In the genomic region with DNA sequence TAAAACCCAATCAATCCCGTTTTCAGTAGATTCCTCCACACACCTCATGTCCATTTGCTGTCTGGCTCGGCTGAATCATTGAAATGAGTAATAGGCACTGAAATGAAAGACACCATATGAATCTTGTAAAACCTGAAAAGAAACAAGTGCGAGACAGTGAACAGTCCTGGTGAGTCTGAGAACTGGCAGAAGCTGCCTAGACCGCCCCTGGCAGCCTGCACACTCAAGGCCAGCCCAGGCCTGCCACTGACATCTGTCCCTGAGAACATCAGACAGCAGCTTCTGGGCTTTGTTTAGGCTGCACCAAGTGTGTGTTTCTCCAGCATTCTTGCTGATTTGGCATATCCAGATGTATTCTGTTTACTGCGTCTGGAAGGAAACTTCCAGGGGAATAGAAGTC, we compare ENCODE assay signal across 8 cellular contexts. TPM values are rescaled to one million over a fixed set of nuclear protein-coding genes. Genes with fewer than 3 reads are reported as not detected.
A peak's percentile ranks its signal among the peaks of the same experiment; 100 is the strongest.
DNase-seq lines count a peak whose midpoint lies in the region; ATAC-seq, FAIRE-seq and TF ChIP-seq lines count a peak whose summit lies in the region.
"Had no signal": no experiment of that assay in that cellular context is flagged by ENCODE, and none has a peak within 500 bp of the region (broad histone marks: within the 10 kb centered on the region; RNA-seq: fewer than 3 reads in every experiment).

No MANE protein-coding gene starts in this region.

- peaks cover 0 to 5% of the 10 kb centered on the region in 2 experiments; a peak in 2 of 5 replicates for H3K4me1 ChIP-seq in K562 (replicated peaks in 1 of 2; ENCODE audit: control insufficient read depth in 2 of 2, insufficient read depth in 2 of 2, low read length in 2 of 2)

- no peak for TF ChIP-seq RAD21 in K562 (CRISPR knock-in tag; conservative IDR thresholded peaks at IDR 0.05 in 1 of 2, IDR thresholded peaks at IDR 0.05 in 1 of 2)

- H3K36me3 Mint-ChIP-seq in type B pancreatic cell = no peaks in the 10 kb centered on the region
- H3K36me3 Mint-ChIP-seq in activated naive CD4-positive, alpha-beta T cell treated with anti-CD3 and anti-CD28 coated beads, Interleukin-2, amount 10 ng/mL, durations not matched to agents 7 days and 5 days = peaks cover 11% of the 10 kb centered on the region

- no peak for FAIRE-seq in K562 (lab: Jason Lieb, UNC)

- peak overlapping the region; percentile 64 for H3K27ac Mint-ChIP-seq in type B pancreatic cell
- H3K27ac Mint-ChIP-seq in activated naive CD4-positive, alpha-beta T cell treated with anti-CD3 and anti-CD28 coated beads, Interleukin-2, amount 10 ng/mL, durations not matched to agents 7 days and 5 days = no peak overlapping the region

- POLR2A ChIA-PET in K562 (lab: Yijun Ruan, JAX) = interaction anchor here (0.6 to 0.7 kb wide), 2 partner anchors 205 to 410 kb away, joined by 3 read pairs; no protein-coding TSS in a partner anchor

- no peaks in the 10 kb centered on the region for H3K9me3 ChIP-seq in K562 (replicated peaks; ENCODE audit: control insufficient read depth, insufficient read depth, low read depth, low read length)

- DNase-seq in M059J (ENCODE audit: low read depth) = peak; percentile 80
- no peak for DNase-seq in K562 (ENCODE audit: extremely low read depth in 1 of 4, low spot score in 3 of 4)
- DNase-seq in type B pancreatic cell (ENCODE audit: extremely low spot score, unreplicated experiment) = no peak
- DNase-seq in NCI-H1436 (lab: John Stamatoyannopoulos, UW) = no peak
- DNase-seq in GF-D8 (lab: John Stamatoyannopoulos, UW) = no peak
- DNase-seq in activated naive CD4-positive, alpha-beta T cell treated with anti-CD3 and anti-CD28 coated beads, Interleukin-2, amount 10 ng/mL, durations not matched to agents 7 days and 5 days = no peak
- DNase-seq: dermis blood vessel endothelial cell had no signal

- no peak overlapping the region for H2AFZ ChIP-seq in K562 (ENCODE audit: low read depth, low read length)

- H3K36me3 ChIP-seq in K562 (ENCODE audit: control insufficient read depth, insufficient read depth, low read length) = no peaks in the 10 kb centered on the region; the same call in 2 of the 3 replicates

- H3K79me2 ChIP-seq in K562 (ENCODE audit: control insufficient read depth, insufficient read depth, low read length) = no peaks in the 10 kb centered on the region

- no peak for TF ChIP-seq POLR2A in K562 (conservative IDR thresholded peaks at IDR 0.05)

- peak overlapping the region; percentile 4 for H3K4me3 Mint-ChIP-seq in type B pancreatic cell
- no peak overlapping the region for H3K4me3 Mint-ChIP-seq in activated naive CD4-positive, alpha-beta T cell treated with anti-CD3 and anti-CD28 coated beads, Interleukin-2, amount 10 ng/mL, durations not matched to agents 7 days and 5 days

- no peak overlapping the region for H3K4me3 ChIP-seq in K562

- H3K27ac ChIP-seq in K562 (ENCODE audit: extremely low read depth, low read depth, low read length) = no peak overlapping the region
- peak overlapping the region; percentile 6 for H3K27ac ChIP-seq in layer of hippocampus (ENCODE audit: low read depth, low read length)

- H3K4me1 Mint-ChIP-seq in type B pancreatic cell (ENCODE audit: unreplicated experiment) = peaks cover 9% of the 10 kb centered on the region
- H3K4me1 Mint-ChIP-seq in activated naive CD4-positive, alpha-beta T cell treated with anti-CD3 and anti-CD28 coated beads, Interleukin-2, amount 10 ng/mL, durations not matched to agents 7 days and 5 days = peaks cover 6% of the 10 kb centered on the region

- no peaks in the 10 kb centered on the region for H4K20me1 ChIP-seq in K562 (replicated peaks; ENCODE audit: control insufficient read depth, insufficient read depth, low read length)

- H3K27me3 Mint-ChIP-seq in type B pancreatic cell = no peaks in the 10 kb centered on the region
- no peaks in the 10 kb centered on the region for H3K27me3 Mint-ChIP-seq in activated naive CD4-positive, alpha-beta T cell treated with anti-CD3 and anti-CD28 coated beads, Interleukin-2, amount 10 ng/mL, durations not matched to agents 7 days and 5 days

- no peak for TF ChIP-seq EP300 in K562 (IDR thresholded peaks at IDR 0.05; ENCODE audit: low read length)

- TF ChIP-seq CTCF in K562 (IDR thresholded peaks at IDR 0.05 in 2 of 3, conservative IDR thresholded peaks at IDR 0.05 in 1 of 3; ENCODE audit: insufficient read depth in 2 of 3, low read depth in 1 of 3, low read length in 3 of 3) = no peak
- TF ChIP-seq CTCF in type B pancreatic cell (conservative IDR thresholded peaks at IDR 0.05) = no peak

- H3K27me3 ChIP-seq in K562 (ENCODE audit: control insufficient read depth in 2 of 2, insufficient read depth in 2 of 2, low read length in 2 of 2) = no peaks in the 10 kb centered on the region
- no peaks in the 10 kb centered on the region for H3K27me3 ChIP-seq in layer of hippocampus (ENCODE audit: control insufficient read depth, insufficient read depth, low read length)

- BruUV-seq in K562 (replicated peaks; lab: Mats Ljungman, UMichigan) = no TSS peak

- H3K4me2 ChIP-seq in K562 (ENCODE audit: insufficient read depth, low read length) = no peak overlapping the region

- CTCF ChIA-PET in K562 (lab: Yijun Ruan, JAX; ENCODE audit: low intra/inter-chr PET ratio) = no interaction called here
- CTCF ChIA-PET in activated naive CD4-positive, alpha-beta T cell treated with anti-CD3 and anti-CD28 coated beads, Interleukin-2, amount 10 ng/mL, durations not matched to agents 7 days and 5 days (lab: Charles Lee) = no interaction called here

- no peaks in the 10 kb centered on the region for H3K9me1 ChIP-seq in K562 (ENCODE audit: control insufficient read depth, insufficient read depth, low read length)

- ATAC-seq in K562 = 0 out of 3 replicates have a peak, but pooled peaks have one; percentile 30

- intact Hi-C loops in K562 (cut with micrococcal nuclease) = no loop called here

- in situ Hi-C loops in K562 (cut with MboI) = no loop called here

- H3K9ac ChIP-seq in K562 (ENCODE audit: insufficient read depth in 1 of 2, low read depth in 2 of 2, low read length in 2 of 2) = 0 out of 4 replicates have a peak overlapping the region, but pooled peaks of 1 of the 2 experiments have one; percentile 69

- 62% methylated on average over 5 of the region's 5 CpGs for WGBS in K562 (ENCODE audit: insufficient coverage, low coverage, missing lambda C conversion rate)

- H3K9me3 Mint-ChIP-seq in type B pancreatic cell = no peaks in the 10 kb centered on the region
- no peaks in the 10 kb centered on the region for H3K9me3 Mint-ChIP-seq in activated naive CD4-positive, alpha-beta T cell treated with anti-CD3 and anti-CD28 coated beads, Interleukin-2, amount 10 ng/mL, durations not matched to agents 7 days and 5 days

TF ChIP-seq in K562, 482 proteins besides CTCF, POLR2A, EP300 and RAD21:
- TF ChIP-seq JUND (IDR thresholded peaks at IDR 0.05; ENCODE audit: borderline replicate concordance, low read depth, low read length) (no peak), JUND (tag; IDR thresholded peaks at IDR 0.05; ENCODE audit: borderline replicate concordance, low read depth, low read length) (no peak), SPI1 (IDR thresholded peaks at IDR 0.05; ENCODE audit: borderline replicate concordance, low read depth, low read length) (0 out of 2 replicates have a peak, but pooled peaks have one; percentile 18), C11orf30 (IDR thresholded peaks at IDR 0.05; ENCODE audit: low read depth) (peak; percentile 45), ZNF316 (IDR thresholded peaks at IDR 0.05) (peak; percentile 37), ZNF23 (CRISPR knock-in tag; IDR thresholded peaks at IDR 0.05) (no peak), HNRNPL (IDR thresholded peaks at IDR 0.05; ENCODE audit: low read depth, low read length) (no peak), ILF3 (IDR thresholded peaks at IDR 0.05; ENCODE audit: borderline replicate concordance) (no peak), ZFP36 (IDR thresholded peaks at IDR 0.05; ENCODE audit: low read depth, low read length, partially characterized antibody) (no peak), ZNF436 (CRISPR knock-in tag; IDR thresholded peaks at IDR 0.05) (no peak), HSF4 (CRISPR knock-in tag; IDR thresholded peaks at IDR 0.05; ENCODE audit: borderline replicate concordance) (no peak), MAFF (IDR thresholded peaks at IDR 0.05; ENCODE audit: low read length) (no peak), MAFG (tag; conservative IDR thresholded peaks at IDR 0.05) (peak; percentile 50; the same call in 1 of the 2 replicates)

RNA-seq across cellular contexts. Expression of gene ENDOD1, which starts 44.8 kb away (rescaled TPM):
- 12.5 and 19.0 TPM in 2 replicates for total RNA-seq in M059J (2014; rRNA removed; shearing (Covaris generic))
- 11.0 and 14.5 TPM in 2 replicates for total RNA-seq in K562 (2011; cell fraction: chromatin; rRNA removed; ENCODE audit: low replicate concordance)
- total RNA-seq in K562 (2011; cell fraction: nucleolus; rRNA removed) = 14.3 and 16.5 TPM in 2 replicates
- total RNA-seq in K562 (2011; cell fraction: nucleoplasm; rRNA removed) = 18.3 and 21.3 TPM in 2 replicates
- 9.8 and 10.3 TPM in 2 replicates for total RNA-seq in K562 (2014; rRNA removed)
- 11.8 and 12.2 TPM in 2 replicates for total RNA-seq in K562 (2014; rRNA removed; fragmentation: Illumina TruSeq; extraction: Trizol)
- 8.3 and 8.4 TPM in 2 replicates for total RNA-seq in K562 (2015; rRNA removed; fragmentation: Illumina TruSeq; extraction: Trizol)
- total RNA-seq in K562 (2021) = 9.7 and 10.5 TPM in 2 replicates
- 9.4 and 10.3 TPM in 2 replicates for polyA plus RNA-seq in K562 (2011; rRNA removed)
- 5.9 and 8.7 TPM in 2 replicates for polyA plus RNA-seq in K562 (2011; cell fraction: cytosol; rRNA removed)
- 5.8 and 9.7 TPM in 2 replicates for polyA plus RNA-seq in K562 (2011; cell fraction: nucleus; rRNA removed)
- 7.6 and 8.2 TPM in 2 replicates for polyA plus RNA-seq in K562 (2012)
- 8.1 and 9.3 TPM in 2 replicates for polyA plus RNA-seq in K562 (2014; fragmentation: Illumina TruSeq; extraction: Trizol)
- polyA plus RNA-seq in K562 (2014; fragmentation: Nextera tagmentation; extraction: Ambion mirVana) = 1 to 10 TPM; 4.2 to 4.4 TPM
- 5.1 and 5.2 TPM in 2 replicates for polyA plus RNA-seq in K562 (2014; rRNA removed)
- polyA minus RNA-seq in K562 (2011; rRNA and poly(A)+ RNA removed) = 16.0 and 20.7 TPM in 2 replicates
- polyA minus RNA-seq in K562 (2011; cell fraction: cytosol; rRNA and poly(A)+ RNA removed) = 8.1 and 8.5 TPM in 2 replicates
- 6.1 and 14.1 TPM in 2 replicates for polyA minus RNA-seq in K562 (2011; cell fraction: nucleus; rRNA and poly(A)+ RNA removed)
- total RNA-seq in type B pancreatic cell (ENCODE audit: low replicate concordance) = 12.0 and 23.6 TPM in 2 replicates
